22 cellular contexts compared by ENCODE assay signal in genomic region chr18:61549889-61550288, GRCh38.
DNase-seq lines count a peak whose midpoint lies in the region; ATAC-seq and TF ChIP-seq lines count a peak whose summit lies in the region.
"Had no signal": no experiment of that assay in that cellular context is flagged by ENCODE, and none has a peak within 500 bp of the region (broad histone marks: within the 10 kb centered on the region; RNA-seq: fewer than 3 reads in every experiment).

No MANE protein-coding gene starts in this region.

- H3K4me1 Mint-ChIP-seq in activated naive CD4-positive, alpha-beta T cell treated with anti-CD3 and anti-CD28 coated beads, Interleukin-2, amount 50 U/mL, for 24 hours, result peaks cover 5% of the 10 kb centered on the region
- peaks cover 5% of the 10 kb centered on the region for H3K4me1 Mint-ChIP-seq in activated naive CD4-positive, alpha-beta T cell treated with anti-CD3 and anti-CD28 coated beads for 36 hours (ENCODE audit: low read depth)
- H3K4me1 Mint-ChIP-seq in WTC11 (0 out of 2 replicates have a peak, but pooled peaks cover 3% of the 10 kb centered on the region), neural crest cell (peaks cover 33% of the 10 kb centered on the region)
- H3K4me1 Mint-ChIP-seq: IgD-negative memory B cell had no signal

- CTCF ChIA-PET in activated naive CD4-positive, alpha-beta T cell treated with anti-CD3 and anti-CD28 coated beads for 36 hours (lab: Charles Lee), result interaction anchor here (1.2 kb wide), 1 partner anchor 33 kb away, joined by 4 read pairs; no protein-coding TSS in a partner anchor
- CTCF ChIA-PET in WTC11 (lab: Charles Lee), result interaction anchor here (0.5 kb wide), 2 partner anchors 32 to 67 kb away, joined by 3 read pairs; no protein-coding TSS in a partner anchor

- POLR2A ChIA-PET in WTC11 (lab: Charles Lee), result no interaction called here

- intact Hi-C loops in activated naive CD4-positive, alpha-beta T cell treated with anti-CD3 and anti-CD28 coated beads for 36 hours (cut with micrococcal nuclease), result loop anchor here (2.0 kb wide), 1 partner anchor 31 kb away; no protein-coding TSS in a partner anchor

- no peak overlapping the region for H3K4me3 Mint-ChIP-seq in activated naive CD4-positive, alpha-beta T cell treated with anti-CD3 and anti-CD28 coated beads, Interleukin-2, amount 50 U/mL, for 24 hours
- no peak overlapping the region for H3K4me3 Mint-ChIP-seq in activated naive CD4-positive, alpha-beta T cell treated with anti-CD3 and anti-CD28 coated beads for 36 hours
- H3K4me3 Mint-ChIP-seq in WTC11, result no peak overlapping the region
- no peak overlapping the region for H3K4me3 Mint-ChIP-seq in neural crest cell
- H3K4me3 Mint-ChIP-seq: IgD-negative memory B cell had no signal

- H3K9me3 Mint-ChIP-seq in activated naive CD4-positive, alpha-beta T cell treated with anti-CD3 and anti-CD28 coated beads, Interleukin-2, amount 50 U/mL, for 24 hours, result no peaks in the 10 kb centered on the region
- no peaks in the 10 kb centered on the region for H3K9me3 Mint-ChIP-seq in activated naive CD4-positive, alpha-beta T cell treated with anti-CD3 and anti-CD28 coated beads for 36 hours
- H3K9me3 Mint-ChIP-seq in WTC11, result no peaks in the 10 kb centered on the region
- no peaks in the 10 kb centered on the region for H3K9me3 Mint-ChIP-seq in neural crest cell
- H3K9me3 Mint-ChIP-seq: IgD-negative memory B cell had no signal

- no peak for DNase-seq in activated naive CD4-positive, alpha-beta T cell treated with anti-CD3 and anti-CD28 coated beads for 36 hours
- DNase-seq in WTC11 (ENCODE audit: low spot score) (no peak), neural crest cell (ENCODE audit: low read depth, low spot score) (no peak), NCI-H1436 (lab: John Stamatoyannopoulos, UW) (no peak), D341Med (ENCODE audit: low spot score) (no peak)
- DNase-seq: 8988T, ACHN, Calu3, DMS153, DND-41, NCI-H1092, NCI-H1417 treated with DMSO at 0.1 percent for 48 hours, NCI-H187, NCI-H2081 treated with DMSO at 0.1 percent for 48 hours, NCI-H2171 treated with DMSO at 0.1 percent for 48 hours, NCI-H345, NCI-H510A treated with DMSO at 0.1 percent for 48 hours, SJCRH30 had no signal

- H3K27ac Mint-ChIP-seq in activated naive CD4-positive, alpha-beta T cell treated with anti-CD3 and anti-CD28 coated beads, Interleukin-2, amount 50 U/mL, for 24 hours, result peak overlapping the region; percentile 59
- no peak overlapping the region for H3K27ac Mint-ChIP-seq in activated naive CD4-positive, alpha-beta T cell treated with anti-CD3 and anti-CD28 coated beads for 36 hours
- peak overlapping the region; percentile 41; the same call in 1 of the 2 replicates for H3K27ac Mint-ChIP-seq in WTC11
- peak overlapping the region; percentile 39 for H3K27ac Mint-ChIP-seq in neural crest cell (ENCODE audit: unreplicated experiment)
- H3K27ac Mint-ChIP-seq: IgD-negative memory B cell had no signal

- TF ChIP-seq CTCF in WTC11 (IDR thresholded peaks at IDR 0.05) (no peak), neural crest cell (conservative IDR thresholded peaks at IDR 0.05) (no peak)

- no peaks in the 10 kb centered on the region for H3K36me3 Mint-ChIP-seq in activated naive CD4-positive, alpha-beta T cell treated with anti-CD3 and anti-CD28 coated beads, Interleukin-2, amount 50 U/mL, for 24 hours
- no peaks in the 10 kb centered on the region for H3K36me3 Mint-ChIP-seq in activated naive CD4-positive, alpha-beta T cell treated with anti-CD3 and anti-CD28 coated beads for 36 hours (ENCODE audit: low read depth)
- H3K36me3 Mint-ChIP-seq in WTC11 (no peaks in the 10 kb centered on the region), neural crest cell (ENCODE audit: low read depth) (no peaks in the 10 kb centered on the region)
- H3K36me3 Mint-ChIP-seq: IgD-negative memory B cell had no signal

- H3K27me3 Mint-ChIP-seq in activated naive CD4-positive, alpha-beta T cell treated with anti-CD3 and anti-CD28 coated beads, Interleukin-2, amount 50 U/mL, for 24 hours, result peaks cover 3% of the 10 kb centered on the region
- H3K27me3 Mint-ChIP-seq in activated naive CD4-positive, alpha-beta T cell treated with anti-CD3 and anti-CD28 coated beads for 36 hours (ENCODE audit: low read depth), result peaks cover 6% of the 10 kb centered on the region
- no peaks in the 10 kb centered on the region for H3K27me3 Mint-ChIP-seq in WTC11 (ENCODE audit: low read depth)
- H3K27me3 Mint-ChIP-seq in neural crest cell (ENCODE audit: low read depth), result no peaks in the 10 kb centered on the region

- ATAC-seq in WTC11 (no peak), GM19455 (IDR thresholded peaks at IDR 0.05; ENCODE audit: unreplicated experiment) (no peak)
- ATAC-seq: HCT116 had no signal

TF ChIP-seq in WTC11, 78 proteins besides CTCF, POLR2A, EP300 and RAD21:
- TF ChIP-seq AFF4 (CRISPR knock-in tag; IDR thresholded peaks at IDR 0.05; ENCODE audit: borderline replicate concordance) (no peak), KAT7 (CRISPR knock-in tag; IDR thresholded peaks at IDR 0.05; ENCODE audit: borderline replicate concordance) (no peak), ZNF263 (CRISPR knock-in tag; IDR thresholded peaks at IDR 0.05; ENCODE audit: low read depth) (no peak)
TF ChIP-seq in WTC11: peak in this region for 0.
